7 cellular contexts compared by ENCODE assay signal in the genomic region with DNA sequence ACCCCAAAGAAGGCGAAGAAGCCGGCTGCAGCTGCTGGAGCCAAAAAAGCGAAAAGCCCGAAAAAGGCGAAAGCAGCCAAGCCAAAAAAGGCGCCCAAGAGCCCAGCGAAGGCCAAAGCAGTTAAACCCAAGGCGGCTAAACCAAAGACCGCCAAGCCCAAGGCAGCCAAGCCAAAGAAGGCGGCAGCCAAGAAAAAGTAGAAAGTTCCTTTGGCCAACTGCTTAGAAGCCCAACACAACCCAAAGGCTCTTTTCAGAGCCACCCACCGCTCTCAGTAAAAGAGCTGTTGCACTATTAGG.
DNase-seq lines count a peak whose midpoint lies in the region; TF ChIP-seq lines count a peak whose summit lies in the region.

No MANE protein-coding gene starts in this region.

- DNase-seq in HEK293T (ENCODE audit: extremely low spot score) (peak; percentile 20), foreskin fibroblast (no peak), retinal pigment epithelial cell (ENCODE audit: low read depth) (no peak), ACHN (no peak), germinal center (ENCODE audit: low spot score) (no peak)
- no peak for DNase-seq in stimulated activated CD4-positive, alpha-beta T cell treated with anti-CD3 and anti-CD28 coated beads, Interleukin-4, amount 100 ng/mL, for 4 hours

- no peak for TF ChIP-seq CTCF in VCaP (conservative IDR thresholded peaks at IDR 0.05)
- TF ChIP-seq CTCF in foreskin fibroblast (IDR thresholded peaks at IDR 0.05; ENCODE audit: low read depth, low read length) = no peak
- TF ChIP-seq CTCF in retinal pigment epithelial cell (conservative IDR thresholded peaks at IDR 0.05; ENCODE audit: low read depth, low read length) = no peak

- H3K27ac ChIP-seq in VCaP = peak overlapping the region; percentile 90

- POLR2A ChIA-PET in HEK293T (lab: Yijun Ruan, JAX) = interaction anchor here (0.7 to 10.2 kb wide), 49 partner anchors 9 to 1737 kb away, joined by 3 to 822 read pairs (median 10); a partner anchor contains a TSS

- in situ Hi-C loops in ACHN (cut with HindIII; ENCODE audit: low pct_ligation_motif_present, low pct_unique_long_range_greater_than_20kb, low sequenced_read_pairs) = no loop called here

- H3K4me3 ChIP-seq in foreskin fibroblast (ENCODE audit: low read depth in 1 of 2, low read length in 2 of 2) (peak overlapping the region; percentile 72 to 81), retinal pigment epithelial cell (ENCODE audit: low read length) (peak overlapping the region; percentile 82)

- CTCF ChIA-PET in HEK293T (lab: Yijun Ruan, JAX) = interaction anchor here (0.7 to 1.1 kb wide), 2 partner anchors 23 to 91 kb away, joined by 3 read pairs; no protein-coding TSS in a partner anchor

TF ChIP-seq in HEK293T, 16 proteins besides CTCF, POLR2A, EP300 and RAD21:
- TF ChIP-seq SP1 (IDR thresholded peaks at IDR 0.05) (no peak), BHLHE40 (IDR thresholded peaks at IDR 0.05; ENCODE audit: borderline replicate concordance) (no peak), HDGF (IDR thresholded peaks at IDR 0.05; ENCODE audit: borderline replicate concordance) (no peak), FOXM1 (IDR thresholded peaks at IDR 0.05; ENCODE audit: borderline replicate concordance) (no peak), NFRKB (IDR thresholded peaks at IDR 0.05) (no peak), ARNT (IDR thresholded peaks at IDR 0.05) (no peak), FOXK2 (IDR thresholded peaks at IDR 0.05) (no peak), ZNF384 (IDR thresholded peaks at IDR 0.05) (no peak), SUZ12 (IDR thresholded peaks at IDR 0.05) (no peak), LEF1 (IDR thresholded peaks at IDR 0.05; ENCODE audit: borderline replicate concordance) (no peak)
- TF ChIP-seq, protein P1, sequence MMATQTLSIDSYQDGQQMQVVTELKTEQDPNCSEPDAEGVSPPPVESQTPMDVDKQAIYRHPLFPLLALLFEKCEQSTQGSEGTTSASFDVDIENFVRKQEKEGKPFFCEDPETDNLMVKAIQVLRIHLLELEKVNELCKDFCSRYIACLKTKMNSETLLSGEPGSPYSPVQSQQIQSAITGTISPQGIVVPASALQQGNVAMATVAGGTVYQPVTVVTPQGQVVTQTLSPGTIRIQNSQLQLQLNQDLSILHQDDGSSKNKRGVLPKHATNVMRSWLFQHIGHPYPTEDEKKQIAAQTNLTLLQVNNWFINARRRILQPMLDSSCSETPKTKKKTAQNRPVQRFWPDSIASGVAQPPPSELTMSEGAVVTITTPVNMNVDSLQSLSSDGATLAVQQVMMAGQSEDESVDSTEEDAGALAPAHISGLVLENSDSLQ (IDR thresholded peaks at IDR 0.05) = no peak
TF ChIP-seq in HEK293T: peak in this region for 0.
